In the genomic region with DNA sequence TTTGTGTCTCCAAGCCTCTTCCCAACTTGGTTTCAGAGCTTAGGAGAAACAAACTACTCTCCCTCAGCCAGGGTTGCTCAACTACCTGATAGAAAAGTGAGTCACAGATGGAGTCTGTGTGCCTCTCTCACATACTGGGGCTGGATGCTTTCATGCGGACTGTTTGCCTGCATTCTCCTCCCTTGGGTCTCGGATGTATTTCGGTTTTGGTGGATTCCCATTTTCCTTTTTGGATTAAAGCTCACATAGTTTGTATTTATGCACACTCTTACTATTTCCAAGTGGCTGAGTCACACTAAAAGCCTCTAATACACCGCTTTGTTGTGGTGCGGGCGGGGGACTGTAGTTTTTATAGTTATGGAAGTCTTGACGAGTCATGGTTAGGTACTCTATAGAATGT, we compare ENCODE assay signal across 28 cellular contexts.
DNase-seq lines count a peak whose midpoint lies in the region; ATAC-seq and TF ChIP-seq lines count a peak whose summit lies in the region.
"Had no signal": no experiment of that assay in that cellular context is flagged by ENCODE, and none has a peak within 500 bp of the region (broad histone marks: within the 10 kb centered on the region; RNA-seq: fewer than 3 reads in every experiment).

No MANE protein-coding gene starts in this region.

- H2BK5ac ChIP-seq in IMR-90 (ENCODE audit: low read depth, low read length, poor library complexity, severe bottlenecking) = no peak overlapping the region

- ATAC-seq in IMR-90 (ENCODE audit: low read depth) (no peak; the same call in 1 of the 2 replicates), GM19455 (IDR thresholded peaks at IDR 0.05; ENCODE audit: unreplicated experiment) (no peak)
- ATAC-seq in activated T-cell treated with anti-CD3 and anti-CD28 coated beads, Interleukin-2, amount 50 U/mL, for 72 hours (replicated peaks in 1 of 2) = no peak
- ATAC-seq: activated CD4-positive, alpha-beta T cell treated with anti-CD3 and anti-CD28 coated beads for 36 hours; effector memory CD8-positive, alpha-beta T cell; left colon; natural killer cell treated with Interleukin-12 subunit alpha and Interleukin-12 subunit beta and Interleukin-15 and Interleukin-18, amount 100 ng/mL, for 72 hours; Panc1; psoas muscle; sciatic nerve had no signal

- H3K4me1 Mint-ChIP-seq in activated T-cell treated with anti-CD3 and anti-CD28 coated beads, Interleukin-2, amount 50 U/mL, for 72 hours (ENCODE audit: low read depth) = no peaks in the 10 kb centered on the region
- H3K4me1 Mint-ChIP-seq: activated CD4-positive, alpha-beta T cell treated with anti-CD3 and anti-CD28 coated beads for 36 hours; activated naive CD4-positive, alpha-beta T cell treated with anti-CD3 and anti-CD28 coated beads, Interleukin-2, amount 50 U/mL, for 24 hours; central memory CD8-positive, alpha-beta T cell had no signal

- H3K27ac Mint-ChIP-seq in activated T-cell treated with anti-CD3 and anti-CD28 coated beads, Interleukin-2, amount 50 U/mL, for 72 hours = no peak overlapping the region
- H3K27ac Mint-ChIP-seq: activated CD4-positive, alpha-beta T cell treated with anti-CD3 and anti-CD28 coated beads for 36 hours; activated naive CD4-positive, alpha-beta T cell treated with anti-CD3 and anti-CD28 coated beads, Interleukin-2, amount 50 U/mL, for 24 hours; effector memory CD8-positive, alpha-beta T cell; natural killer cell treated with Interleukin-12 subunit alpha and Interleukin-12 subunit beta and Interleukin-15 and Interleukin-18, amount 100 ng/mL, for 72 hours; T-helper 2 cell treated with Interferon-gamma antibody and Interleukin-4, amounts not matched to agents 5 μg/mL and 100 μg/mL, for 36 hours; type B pancreatic cell had no signal

- POLR2A ChIA-PET in IMR-90 (lab: Charles Lee; ENCODE audit: unreplicated experiment) = no interaction called here

- no peak overlapping the region for H4K8ac ChIP-seq in IMR-90 (ENCODE audit: low read depth in 2 of 2, low read length in 2 of 2)

- no peak overlapping the region for H3K4ac ChIP-seq in IMR-90 (ENCODE audit: low read depth, low read length)

- H3K4me1 ChIP-seq in IMR-90 (ENCODE audit: control insufficient read depth, insufficient read depth, low read length) = no peaks in the 10 kb centered on the region; the same call in 1 of the 2 replicates
- peaks cover 3% of the 10 kb centered on the region for H3K4me1 ChIP-seq in adipocyte (ENCODE audit: control insufficient read depth, insufficient read depth, low read length)
- H3K4me1 ChIP-seq: psoas muscle had no signal

- WGBS in IMR-90 (ENCODE audit: extremely low coverage in 2 of 2, insufficient read length in 1 of 2), 2 experiments = no CpG with 5 or more reads among the region's 7 CpGs

- intact Hi-C loops in IMR-90 (cut with micrococcal nuclease) = loop anchor here (5.0 kb wide), 2 partner anchors 110 to 895 kb away; no protein-coding TSS in a partner anchor

- H3K9me1 ChIP-seq in IMR-90 (ENCODE audit: insufficient read depth, low read length) = no peaks in the 10 kb centered on the region

- no TSS peak for BruUV-seq in IMR-90 (replicated peaks; lab: Mats Ljungman, UMichigan)

- no peak overlapping the region for H2BK15ac ChIP-seq in IMR-90 (ENCODE audit: low read depth, low read length)

- dilution Hi-C loops in IMR-90 (cut with HindIII; ENCODE audit: low sequenced_read_pairs, unreplicated experiment) = no loop called here

- no peaks in the 10 kb centered on the region for H3K27me3 Mint-ChIP-seq in activated T-cell treated with anti-CD3 and anti-CD28 coated beads, Interleukin-2, amount 50 U/mL, for 72 hours (ENCODE audit: low read depth)
- H3K27me3 Mint-ChIP-seq: activated CD4-positive, alpha-beta T cell treated with anti-CD3 and anti-CD28 coated beads for 36 hours; activated naive CD4-positive, alpha-beta T cell treated with anti-CD3 and anti-CD28 coated beads, Interleukin-2, amount 50 U/mL, for 24 hours; central memory CD8-positive, alpha-beta T cell; effector memory CD8-positive, alpha-beta T cell; natural killer cell treated with Interleukin-12 subunit alpha and Interleukin-12 subunit beta and Interleukin-15 and Interleukin-18, amount 100 ng/mL, for 72 hours; type B pancreatic cell had no signal

- CTCF ChIA-PET in IMR-90 (lab: Yijun Ruan, JAX) = no interaction called here

- no peak overlapping the region for H2BK120ac ChIP-seq in IMR-90 (ENCODE audit: low read depth, low read length)

- no peak overlapping the region for H2AFZ ChIP-seq in IMR-90 (replicated peaks; ENCODE audit: low read length, poor library complexity)

- H3K4me2 ChIP-seq in IMR-90 (ENCODE audit: low read depth, low read length) = no peak overlapping the region

- no peak overlapping the region for H4K5ac ChIP-seq in IMR-90 (ENCODE audit: low read depth, low read length)

- no peak overlapping the region for H3K4me3 Mint-ChIP-seq in activated T-cell treated with anti-CD3 and anti-CD28 coated beads, Interleukin-2, amount 50 U/mL, for 72 hours
- H3K4me3 Mint-ChIP-seq: activated CD4-positive, alpha-beta T cell treated with anti-CD3 and anti-CD28 coated beads for 36 hours; activated naive CD4-positive, alpha-beta T cell treated with anti-CD3 and anti-CD28 coated beads, Interleukin-2, amount 50 U/mL, for 24 hours; central memory CD8-positive, alpha-beta T cell; effector memory CD8-positive, alpha-beta T cell; natural killer cell treated with Interleukin-12 subunit alpha and Interleukin-12 subunit beta and Interleukin-15 and Interleukin-18, amount 100 ng/mL, for 72 hours; T-helper 2 cell treated with Interferon-gamma antibody and Interleukin-4, amounts not matched to agents 5 μg/mL and 100 μg/mL, for 36 hours; type B pancreatic cell had no signal

- no peak overlapping the region for H3K18ac ChIP-seq in IMR-90 (ENCODE audit: low read depth, low read length)

- no peak overlapping the region for H3K23ac ChIP-seq in IMR-90 (ENCODE audit: low read depth, low read length)

- H3K14ac ChIP-seq in IMR-90 (replicated peaks; ENCODE audit: low read depth, low read length) = no peak overlapping the region

- H2AK9ac ChIP-seq in IMR-90 (replicated peaks; ENCODE audit: low read depth, low read length, poor library complexity) = no peak overlapping the region

- no peak for TF ChIP-seq POLR2A in IMR-90 (IDR thresholded peaks at IDR 0.05; ENCODE audit: low read depth, low read length)

- H3K4me3 ChIP-seq in IMR-90 (ENCODE audit: insufficient read depth, low read depth, low read length) (no peak overlapping the region), adipocyte (ENCODE audit: low read length) (no peak overlapping the region), fibroblast of mammary gland (ENCODE audit: control insufficient read depth, low read depth, low read length) (no peak overlapping the region)
- H3K4me3 ChIP-seq: psoas muscle had no signal

- H3K56ac ChIP-seq in IMR-90 (ENCODE audit: extremely low read depth, insufficient read depth, low read length) = no peak overlapping the region

- in situ Hi-C loops in IMR-90 (cut with MboI; ENCODE audit: low sequenced_read_pairs) = loop anchor here (25.0 kb wide), 1 partner anchor 900 kb away; no protein-coding TSS in a partner anchor

- H3K36me3 ChIP-seq in IMR-90 (ENCODE audit: control insufficient read depth, insufficient read depth, low read length) (no peaks in the 10 kb centered on the region), adipocyte (ENCODE audit: control insufficient read depth, insufficient read depth, low read length, severe bottlenecking) (no peaks in the 10 kb centered on the region)

- H3K9me3 ChIP-seq in IMR-90 (ENCODE audit: control insufficient read depth, insufficient read depth, low read length) (peaks cover 4% of the 10 kb centered on the region; the same call in 1 of the 2 replicates), adipocyte (ENCODE audit: control insufficient read depth, low read length) (peaks cover 4% of the 10 kb centered on the region)
- H3K9me3 ChIP-seq: psoas muscle had no signal

- DNase-seq in IMR-90 = peak; percentile 41
- peak; percentile 6 for DNase-seq in adipocyte (ENCODE audit: low read depth)
- peak; percentile 64 for DNase-seq in fibroblast of mammary gland (ENCODE audit: low read depth)
- DNase-seq in stromal cell of bone marrow (ENCODE audit: low read depth) = peak; percentile 23
- DNase-seq in NCI-H524 (lab: John Stamatoyannopoulos, UW) = no peak
- no peak for DNase-seq in activated T-cell treated with anti-CD3 and anti-CD28 coated beads, Interleukin-2, amount 50 U/mL, for 72 hours
- DNase-seq: activated CD4-positive, alpha-beta T cell treated with anti-CD3 and anti-CD28 coated beads for 36 hours; COR-L47; effector memory CD8-positive, alpha-beta T cell; erythroblast; HCEC 1CT; hypothalamus; left colon; NCI-H2029; NCI-H526 treated with DMSO at 0.1 percent for 48 hours; occipital lobe; psoas muscle; SHP77 treated with DMSO at 0.1 percent for 48 hours; stimulated activated CD4-positive, alpha-beta T cell treated with anti-CD3 and anti-CD28 coated beads, Interleukin-4, amount 100 ng/mL, for 24 hours had no signal

- peaks cover 7 to 15% of the 10 kb centered on the region in 2 donors for H3K9me3 Mint-ChIP-seq in activated T-cell treated with anti-CD3 and anti-CD28 coated beads, Interleukin-2, amount 50 U/mL, for 72 hours

- no peak overlapping the region for H2BK20ac ChIP-seq in IMR-90 (ENCODE audit: low read depth, low read length)

- no peaks in the 10 kb centered on the region for H3K27me3 ChIP-seq in IMR-90 (ENCODE audit: control insufficient read depth, insufficient read depth, low read length)
- H3K27me3 ChIP-seq in adipocyte (replicated peaks; ENCODE audit: control insufficient read depth, insufficient read depth, low read length) = no peaks in the 10 kb centered on the region

- TF ChIP-seq CTCF in IMR-90 (conservative IDR thresholded peaks at IDR 0.05; ENCODE audit: low read depth, low read length) (no peak), fibroblast of mammary gland (conservative IDR thresholded peaks at IDR 0.05; ENCODE audit: control insufficient read depth, insufficient read depth, low read depth, low read length) (no peak)

- peaks cover 0 to 4% of the 10 kb centered on the region in 2 donors for H3K36me3 Mint-ChIP-seq in activated T-cell treated with anti-CD3 and anti-CD28 coated beads, Interleukin-2, amount 50 U/mL, for 72 hours (ENCODE audit: insufficient read depth in 2 of 2)
- H3K36me3 Mint-ChIP-seq: activated naive CD4-positive, alpha-beta T cell treated with anti-CD3 and anti-CD28 coated beads, Interleukin-2, amount 50 U/mL, for 24 hours; type B pancreatic cell had no signal

- no peak for TF ChIP-seq RAD21 in IMR-90 (IDR thresholded peaks at IDR 0.05; ENCODE audit: low read length)

- no peaks in the 10 kb centered on the region for H3K79me1 ChIP-seq in IMR-90 (ENCODE audit: low read depth in 1 of 2, low read length in 2 of 2)

- H4K20me1 ChIP-seq in IMR-90 (ENCODE audit: insufficient read depth, low read length) = no peaks in the 10 kb centered on the region

- no peak overlapping the region for H2AK5ac ChIP-seq in IMR-90 (ENCODE audit: low read depth, low read length)

- H3K9ac ChIP-seq in IMR-90 (ENCODE audit: low read depth, low read length) (no peak overlapping the region), adipocyte (ENCODE audit: low read length) (no peak overlapping the region)

- no peak overlapping the region for H3K27ac ChIP-seq in IMR-90 (ENCODE audit: insufficient read depth, low read length)
- H3K27ac ChIP-seq: C4-2B, psoas muscle had no signal

- H4K91ac ChIP-seq in IMR-90 (ENCODE audit: insufficient read depth, low read depth, low read length) = no peak overlapping the region

TF ChIP-seq in IMR-90, 13 proteins besides CTCF, POLR2A, EP300 and RAD21 (continues in another document):
- TF ChIP-seq CEBPB (IDR thresholded peaks at IDR 0.05; ENCODE audit: low read depth, low read length) = peak; percentile 71

Comparison
In these comparisons a context has a peak if more than half of its experiments do, and no peak if none do; other contexts are left out.
1. DNase-seq: peak in IMR-90 (single experiment), adipocyte (single experiment), fibroblast of mammary gland (single experiment) and stromal cell of bone marrow (single experiment); none in NCI-H524 (0 of 2) and activated T-cell treated with anti-CD3 and anti-CD28 coated beads, Interleukin-2, amount 50 U/mL, for 72 hours (0 of 2).